ENCODE assay signal across 1 cellular context in genomic region chr16:11403534-11403795, GRCh38.
TF ChIP-seq lines count a peak whose summit lies in the region.

No MANE protein-coding gene starts in this region.

TF ChIP-seq in H1, 55 proteins besides CTCF, POLR2A, EP300 and RAD21:
- TF ChIP-seq CREB1 (IDR thresholded peaks at IDR 0.05): no peak
- TF ChIP-seq POLR2AphosphoS5 (IDR thresholded peaks at IDR 0.05; ENCODE audit: low read depth, low read length): 0 out of 2 replicates have a peak, but pooled peaks have one; percentile 8
